Comparison of ENCODE assay signal across 8 cellular contexts in genomic region chr20:25310921-25311728, GRCh38.
DNase-seq lines count a peak whose midpoint lies in the region; ATAC-seq, FAIRE-seq and TF ChIP-seq lines count a peak whose summit lies in the region.

No MANE protein-coding gene starts in this region.

- peaks cover 9 to 13% of the 10 kb centered on the region in 2 donors for H3K36me3 Mint-ChIP-seq in CD4-positive, alpha-beta memory T cell

- POLR2A ChIA-PET in CD4-positive, alpha-beta memory T cell (lab: Charles Lee; ENCODE audit: partially characterized antibody), result no interaction called here
- POLR2A ChIA-PET in endothelial cell of umbilical vein (lab: Charles Lee), result no interaction called here

- no peak for FAIRE-seq in endothelial cell of umbilical vein (lab: Jason Lieb, UNC)

- intact Hi-C loops in CD4-positive, alpha-beta memory T cell (cut with micrococcal nuclease), result loop anchor here (1.0 to 5.0 kb wide), 3 partner anchors 80 to 131 kb away; partner anchors contain the start of gene ABHD12
- intact Hi-C loops in endothelial cell of umbilical vein (cut with micrococcal nuclease), result loop anchor here (1.0 to 2.0 kb wide), 2 partner anchors 80 to 88 kb away; partner anchors contain the start of gene ABHD12
- intact Hi-C loops in ovary (cut with DNase I), result loop anchor here in 1 of 4 donors (5.0 kb wide), 1 partner anchor 81 kb away; the partner anchor contains the start of gene ABHD12

- no peaks in the 10 kb centered on the region for H3K9me1 ChIP-seq in endothelial cell of umbilical vein (replicated peaks; ENCODE audit: control insufficient read depth, extremely low read depth, insufficient read depth, low read length)

- no peak overlapping the region for H2AFZ ChIP-seq in OCI-LY3 (ENCODE audit: low read depth, low read length)
- no peak overlapping the region for H2AFZ ChIP-seq in endothelial cell of umbilical vein (ENCODE audit: low read depth, low read length)

- WGBS in ovary, 3 donors, result 39 to 49% (median 39%) methylated on average over 6 of the region's 6 CpGs

- TF ChIP-seq CTCF in OCI-LY3 (IDR thresholded peaks at IDR 0.05; ENCODE audit: low read depth, low read length) (no peak), endothelial cell of umbilical vein (IDR thresholded peaks at IDR 0.05; ENCODE audit: extremely low read depth in 1 of 2, insufficient read depth in 1 of 2, low read depth in 1 of 2, low read length in 2 of 2) (no peak), ovary (IDR thresholded peaks at IDR 0.05) (no peak)

- peak overlapping the region; percentile 13 to 46 for H3K4me3 ChIP-seq in CD4-positive, alpha-beta memory T cell (ENCODE audit: low read length in 2 of 2)
- H3K4me3 ChIP-seq in OCI-LY3 (ENCODE audit: low read length) (peak overlapping the region; percentile 58), endothelial cell of umbilical vein (replicated peaks in 1 of 3; ENCODE audit: insufficient read depth in 1 of 3, low read depth in 1 of 3, low read length in 3 of 3) (no peak overlapping the region), ovary (peak overlapping the region; percentile 15)

- H3K27ac ChIP-seq in CD4-positive, alpha-beta memory T cell (ENCODE audit: low read depth, low read length), result peak overlapping the region; percentile 55
- H3K27ac ChIP-seq in OCI-LY3 (ENCODE audit: low read length) (peak overlapping the region; percentile 53), endothelial cell of umbilical vein (ENCODE audit: insufficient read depth, low read depth, low read length) (peak overlapping the region; percentile 3), ovary (peak overlapping the region in 1 of 2 donors; percentile 56)

- no peaks in the 10 kb centered on the region for H3K9me3 Mint-ChIP-seq in CD4-positive, alpha-beta memory T cell

- H3K4me2 ChIP-seq in OCI-LY3 (ENCODE audit: low read length), result peak overlapping the region; percentile 87
- H3K4me2 ChIP-seq in endothelial cell of umbilical vein (ENCODE audit: insufficient read depth, low read length), result no peak overlapping the region

- TF ChIP-seq POLR2A in endothelial cell of umbilical vein (IDR thresholded peaks at IDR 0.05; ENCODE audit: low read depth, low read length) (no peak), ovary (IDR thresholded peaks at IDR 0.05) (no peak)

- dilution Hi-C loops in endothelial cell of umbilical vein (cut with MboI; ENCODE audit: extremely low pct_ligation_motif_present, low sequenced_read_pairs), result no loop called here

- H3K27me3 ChIP-seq in CD4-positive, alpha-beta memory T cell (ENCODE audit: insufficient read depth, low read length), result no peaks in the 10 kb centered on the region
- H3K27me3 ChIP-seq in OCI-LY3 (ENCODE audit: low read depth, low read length) (no peaks in the 10 kb centered on the region), endothelial cell of umbilical vein (ENCODE audit: control insufficient read depth in 2 of 2, insufficient read depth in 2 of 2, low read length in 2 of 2) (no peaks in the 10 kb centered on the region), ovary (no peaks in the 10 kb centered on the region)

- peak overlapping the region; percentile 66 to 96 (median 83) for H3K4me3 Mint-ChIP-seq in CD4-positive, alpha-beta memory T cell

- no peaks in the 10 kb centered on the region for H3K9me3 ChIP-seq in CD4-positive, alpha-beta memory T cell (ENCODE audit: control insufficient read depth in 1 of 2, low read length in 2 of 2)
- no peaks in the 10 kb centered on the region for H3K9me3 ChIP-seq in OCI-LY3 (ENCODE audit: insufficient read depth, low read length)
- no peaks in the 10 kb centered on the region for H3K9me3 ChIP-seq in endothelial cell of umbilical vein (replicated peaks; ENCODE audit: control insufficient read depth, insufficient read depth, low read length)
- H3K9me3 ChIP-seq in ovary, result no peaks in the 10 kb centered on the region

- TF ChIP-seq EP300 in ovary (IDR thresholded peaks at IDR 0.05), result no peak

- no peaks in the 10 kb centered on the region for H3K27me3 Mint-ChIP-seq in CD4-positive, alpha-beta memory T cell

- peaks cover 20% of the 10 kb centered on the region for H3K4me1 ChIP-seq in CD4-positive, alpha-beta memory T cell (ENCODE audit: insufficient read depth, low read length)
- peaks cover 30% of the 10 kb centered on the region for H3K4me1 ChIP-seq in OCI-LY3 (ENCODE audit: low read length)
- H3K4me1 ChIP-seq in endothelial cell of umbilical vein (ENCODE audit: control insufficient read depth, extremely low read depth, insufficient read depth, low read length), result peaks cover 16% of the 10 kb centered on the region
- peaks cover 18% of the 10 kb centered on the region for H3K4me1 ChIP-seq in ovary (ENCODE audit: insufficient read depth)

- H3K79me2 ChIP-seq in OCI-LY3 (ENCODE audit: low read length), result no peaks in the 10 kb centered on the region
- no peaks in the 10 kb centered on the region for H3K79me2 ChIP-seq in endothelial cell of umbilical vein (ENCODE audit: control insufficient read depth, insufficient read depth, low read length)

- peak overlapping the region; percentile 53 to 98 (median 93) for H3K27ac Mint-ChIP-seq in CD4-positive, alpha-beta memory T cell

- H3K36me3 ChIP-seq in CD4-positive, alpha-beta memory T cell (ENCODE audit: insufficient read depth, low read length), result no peaks in the 10 kb centered on the region
- no peaks in the 10 kb centered on the region for H3K36me3 ChIP-seq in OCI-LY3 (replicated peaks; ENCODE audit: low read depth, low read length)
- no peaks in the 10 kb centered on the region for H3K36me3 ChIP-seq in endothelial cell of umbilical vein (ENCODE audit: control insufficient read depth in 2 of 2, extremely low read depth in 1 of 2, insufficient read depth in 2 of 2, low read length in 2 of 2)
- no peaks in the 10 kb centered on the region for H3K36me3 ChIP-seq in ovary

- H4K20me1 ChIP-seq in OCI-LY3 (ENCODE audit: insufficient read depth, low read length) (no peaks in the 10 kb centered on the region), endothelial cell of umbilical vein (replicated peaks; ENCODE audit: control insufficient read depth, extremely low read depth, insufficient read depth, low read length) (no peaks in the 10 kb centered on the region)

- ATAC-seq in GM18511 (IDR thresholded peaks at IDR 0.05; ENCODE audit: unreplicated experiment) (no peak), GM21619 (IDR thresholded peaks at IDR 0.05; ENCODE audit: unreplicated experiment) (no peak)
- no peak for ATAC-seq in activated CD4-positive, CD25-positive, alpha-beta regulatory T cell treated with anti-CD3 and anti-CD28 coated beads, Interleukin-2, amount 50 U/mL, for 24 hours

- CTCF ChIA-PET in CD4-positive, alpha-beta memory T cell (lab: Charles Lee; ENCODE audit: partially characterized antibody), result interaction anchor here (0.9 to 3.6 kb wide), 5 partner anchors 10 to 87 kb away, joined by 3 to 17 read pairs (median 3); no protein-coding TSS in a partner anchor
- CTCF ChIA-PET in endothelial cell of umbilical vein (lab: Charles Lee), result interaction anchor here (0.6 to 2.1 kb wide), 4 partner anchors 15 to 261 kb away, joined by 4 to 31 read pairs (median 5); partner anchors contain the start of gene GINS1

- peaks cover 15 to 43% (median 19%) of the 10 kb centered on the region in 4 donors for H3K4me1 Mint-ChIP-seq in CD4-positive, alpha-beta memory T cell

- H3K9ac ChIP-seq in OCI-LY3 (ENCODE audit: low read length) (peak overlapping the region; percentile 39; the same call in 1 of the 2 replicates), endothelial cell of umbilical vein (replicated peaks; ENCODE audit: extremely low read depth, insufficient read depth, low read length) (no peak overlapping the region)

- DNase-seq in CD4-positive, alpha-beta memory T cell, result no peak
- no peak for DNase-seq in endothelial cell of umbilical vein (ENCODE audit: low read depth, low spot score)
- DNase-seq in ovary, result peak in 2 of 5 donors; percentile 17 to 33
- DNase-seq in NCI-H2081 treated with DMSO at 0.1 percent for 48 hours (lab: John Stamatoyannopoulos, UW), result no peak

- BruUV-seq in endothelial cell of umbilical vein (replicated peaks; lab: Mats Ljungman, UMichigan), result no TSS peak

TF ChIP-seq in endothelial cell of umbilical vein, 7 proteins besides CTCF, POLR2A, EP300 and RAD21:
- TF ChIP-seq JUN (IDR thresholded peaks at IDR 0.05; ENCODE audit: borderline replicate concordance, insufficient read depth, insufficient read length, low read depth), result no peak

Comparison
In these comparisons a context has a peak if more than half of its experiments do, and no peak if none do; other contexts are left out.
1. H3K4me3 ChIP-seq: peak in CD4-positive, alpha-beta memory T cell (2 of 2), OCI-LY3 (single experiment) and ovary (single experiment); none in endothelial cell of umbilical vein (0 of 3).